Comparison of ENCODE assay signal across 8 cellular contexts in the genomic region with DNA sequence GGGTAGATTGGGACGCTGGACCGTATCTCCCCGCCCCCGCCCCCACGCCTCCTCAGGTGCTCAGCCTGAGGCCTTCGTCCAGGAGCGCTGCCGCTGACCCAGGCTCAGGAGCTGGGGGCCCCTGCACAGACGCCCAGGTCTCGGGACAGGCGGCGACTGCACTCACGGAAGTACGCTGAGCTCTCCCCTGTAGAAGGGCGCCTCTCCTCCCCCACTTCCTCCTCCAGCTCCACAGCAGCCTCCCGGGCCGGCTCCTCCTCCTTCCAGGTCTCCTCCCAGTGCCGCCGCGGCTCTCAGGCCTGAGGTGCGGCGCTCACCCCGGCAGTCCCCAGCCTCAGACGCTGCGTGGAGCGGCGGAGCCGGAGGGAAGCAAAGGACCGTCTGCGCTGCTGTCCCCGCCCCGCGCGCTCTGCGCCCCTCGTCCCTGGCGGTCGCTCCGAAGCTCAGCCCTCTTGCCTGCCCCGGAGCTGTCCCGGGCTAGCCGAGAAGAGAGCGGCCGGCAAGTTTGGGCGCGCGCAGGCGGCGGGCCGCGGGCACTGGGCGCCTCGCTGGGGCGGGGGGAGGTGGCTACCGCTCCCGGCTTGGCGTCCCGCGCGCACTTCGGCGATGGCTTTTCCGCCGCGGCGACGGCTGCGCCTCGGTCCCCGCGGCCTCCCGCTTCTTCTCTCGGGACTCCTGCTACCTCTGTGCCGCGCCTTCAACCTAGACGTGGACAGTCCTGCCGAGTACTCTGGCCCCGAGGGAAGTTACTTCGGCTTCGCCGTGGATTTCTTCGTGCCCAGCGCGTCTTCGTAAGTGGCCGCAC. TPM values are rescaled to one million over a fixed set of nuclear protein-coding genes. Genes with fewer than 3 reads are reported as not detected.
A peak's percentile ranks its signal among the peaks of the same experiment; 100 is the strongest.
DNase-seq lines count a peak whose midpoint lies in the region; ATAC-seq and TF ChIP-seq lines count a peak whose summit lies in the region.

TSS of gene ITGAV (plus strand) at position 324 of the 805 bp plus-strand sequence. CDS start at position 607, 283 bp downstream.

- H3K4me3 ChIP-seq in DND-41 (ENCODE audit: low read depth in 1 of 2, low read length in 2 of 2) (peak within 1 kb of the TSS; percentile 59 to 65; a peak in 3 of 4 replicates), fibroblast of the aortic adventitia (ENCODE audit: low read depth, low read length) (peak within 1 kb of the TSS; percentile 87)
- H3K4me3 ChIP-seq in Jurkat, Clone E6-1 (ENCODE audit: low read length) = peak within 1 kb of the TSS; percentile 79

- H3K36me3 Mint-ChIP-seq in nephron (ENCODE audit: low read depth) = no peaks in the 10 kb centered on the region

- no peaks in the 10 kb centered on the region for H3K27me3 ChIP-seq in DND-41 (ENCODE audit: insufficient read depth, low read length, poor library complexity)

- peak within 1 kb of the TSS; percentile 77 for H2AFZ ChIP-seq in DND-41 (ENCODE audit: low read depth, low read length)

- CTCF ChIA-PET in RWPE1 (lab: Yijun Ruan, JAX) = interaction anchor here (0.9 to 1.8 kb wide), 2 partner anchors 52 to 85 kb away, joined by 3 to 15 read pairs; no protein-coding TSS in a partner anchor

- peak within 1 kb of the TSS; percentile 66 for H3K27ac ChIP-seq in DND-41 (ENCODE audit: low read length)
- H3K27ac ChIP-seq in RWPE1 = peak within 1 kb of the TSS; percentile 95

- peaks cover 7% of the 10 kb centered on the region for H3K27me3 Mint-ChIP-seq in nephron (ENCODE audit: low read depth)

- no peaks in the 10 kb centered on the region for H3K9me3 Mint-ChIP-seq in nephron

- peaks cover 29% of the 10 kb centered on the region for H3K4me1 ChIP-seq in DND-41 (ENCODE audit: insufficient read depth, low read length)

- H3K79me2 ChIP-seq in DND-41 (ENCODE audit: insufficient read depth, low read length) = peaks cover 12% of the 10 kb centered on the region

- TF ChIP-seq CTCF in DND-41 (IDR thresholded peaks at IDR 0.05; ENCODE audit: borderline replicate concordance, extremely low read depth, low read length, poor library complexity, severe bottlenecking) (no peak), RWPE1 (conservative IDR thresholded peaks at IDR 0.05; ENCODE audit: low read depth) (no peak), fibroblast of the aortic adventitia (IDR thresholded peaks at IDR 0.05; ENCODE audit: insufficient read depth, low read length) (no peak), nephron (IDR thresholded peaks at IDR 0.05; ENCODE audit: unreplicated experiment in 3 of 3) (no peak)

- H3K9ac ChIP-seq in DND-41 (ENCODE audit: low read depth, low read length) = peak within 1 kb of the TSS; percentile 67

- H3K36me3 ChIP-seq in DND-41 (ENCODE audit: insufficient read depth, low read length) = no peaks in the 10 kb centered on the region

- ATAC-seq in DND-41 (ENCODE audit: insufficient read depth, low read depth) (peak; percentile 97), GM21619 (IDR thresholded peaks at IDR 0.05; ENCODE audit: unreplicated experiment) (peak; percentile 96)
- peak; percentile 98 for ATAC-seq in stimulated activated naive CD8-positive, alpha-beta T cell treated with anti-CD3 and anti-CD28 coated beads, Interleukin-15, Interleukin-2, amounts not matched to agents 100 U/mL and 50 U/mL, for 24 hours

- H3K4me2 ChIP-seq in DND-41 (ENCODE audit: insufficient read depth, low read length) = peak within 1 kb of the TSS; percentile 84

- peak; percentile 85 for DNase-seq in DND-41
- peak; percentile 83 for DNase-seq in Jurkat, Clone E6-1 (ENCODE audit: low read depth, low spot score)
- peak; percentile 89 for DNase-seq in RWPE1 (ENCODE audit: low spot score)
- DNase-seq in activated effector memory CD4-positive, alpha-beta T cell treated with Interleukin-2 at 50 U/mL for 16 hours = peak; percentile 75
- peak; percentile 85 for DNase-seq in fibroblast of the aortic adventitia (ENCODE audit: low read depth)
- peak; percentile 86 for DNase-seq in stimulated activated naive CD8-positive, alpha-beta T cell treated with anti-CD3 and anti-CD28 coated beads, Interleukin-15, Interleukin-2, amounts not matched to agents 100 U/mL and 50 U/mL, for 24 hours

- POLR2A ChIA-PET in RWPE1 (lab: Yijun Ruan, JAX; ENCODE audit: low non-redundant PET) = interaction anchor here (0.6 to 1.5 kb wide), 5 partner anchors 10 to 1705 kb away, joined by 4 to 9 read pairs (median 4); no protein-coding TSS in a partner anchor

- peak within 1 kb of the TSS; percentile 88 to 97 (median 97) for H3K27ac Mint-ChIP-seq in nephron

- H3K4me3 Mint-ChIP-seq in nephron = peak within 1 kb of the TSS; percentile 87 to 95 (median 92)

- no peaks in the 10 kb centered on the region for H3K9me3 ChIP-seq in DND-41 (ENCODE audit: insufficient read depth, low read length, severe bottlenecking)

- peaks cover 22% of the 10 kb centered on the region for H3K4me1 Mint-ChIP-seq in nephron

- no peaks in the 10 kb centered on the region for H4K20me1 ChIP-seq in DND-41 (ENCODE audit: insufficient read depth, low read length)

RNA-seq across cellular contexts. Expression of gene ITGAV, which starts in this region (rescaled TPM):
- 6.4 TPM for polyA plus RNA-seq in Jurkat, Clone E6-1 (2012; ENCODE audit: insufficient read depth, insufficient read length)
- total RNA-seq in fibroblast of the aortic adventitia (ENCODE audit: low replicate concordance) = 174 and 193 TPM in 2 replicates

Comparison
In these comparisons a context has a peak if more than half of its experiments do, and no peak if none do; other contexts are left out.
1. Peak in every context shown above with its lines: DNase-seq, ATAC-seq, H3K4me3 ChIP-seq and H3K27ac ChIP-seq.